9 cellular contexts compared by ENCODE assay signal in the genomic region with DNA sequence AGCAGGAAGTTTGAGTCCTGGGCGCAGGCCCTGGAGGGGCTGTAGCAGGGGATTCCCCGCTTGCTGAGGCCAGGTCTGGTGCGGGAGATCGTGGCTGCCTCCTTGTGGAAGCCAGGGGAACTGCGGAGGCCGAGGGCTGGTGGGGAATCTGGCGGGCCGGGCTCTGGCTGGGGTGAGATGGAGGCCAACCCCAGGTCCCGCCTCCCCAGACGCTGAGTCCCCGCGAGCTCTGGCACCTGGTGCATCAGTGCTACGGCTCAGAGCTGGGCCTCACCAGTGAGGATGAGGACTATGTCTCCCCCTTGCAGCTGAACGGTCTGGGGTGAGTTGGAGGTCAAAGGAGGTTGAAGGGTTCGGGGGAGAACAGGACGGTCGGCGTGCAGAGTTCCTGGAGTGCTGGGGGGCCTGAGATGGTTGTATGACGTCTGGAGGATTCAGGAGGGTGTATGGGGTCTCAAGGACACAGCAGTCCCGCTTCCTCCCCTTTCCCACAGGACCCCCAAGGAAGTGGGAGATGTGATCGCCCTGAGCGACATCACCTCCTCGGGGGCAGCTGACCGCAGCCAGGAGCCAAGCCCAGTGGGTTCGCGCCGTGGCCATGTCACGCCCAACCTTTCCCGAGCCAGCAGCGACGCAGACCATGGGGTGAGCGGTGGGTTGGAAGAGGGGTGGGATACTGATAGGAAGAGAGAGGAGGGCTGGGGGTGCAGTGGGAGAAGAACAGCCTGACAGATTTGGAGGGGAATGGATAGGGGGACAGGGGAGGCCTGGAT. TPM values are rescaled to one million over a fixed set of nuclear protein-coding genes. Genes with fewer than 3 reads are reported as not detected.
DNase-seq lines count a peak whose midpoint lies in the region; ATAC-seq and TF ChIP-seq lines count a peak whose summit lies in the region.
"Had no signal": no experiment of that assay in that cellular context is flagged by ENCODE, and none has a peak within 500 bp of the region (broad histone marks: within the 10 kb centered on the region; RNA-seq: fewer than 3 reads in every experiment).

No MANE protein-coding gene starts in this region.

- H3K4me3 ChIP-seq in PC-9 (no peak overlapping the region), fibroblast of pulmonary artery (replicated peaks; ENCODE audit: low read depth, low read length) (no peak overlapping the region), ovary (no peak overlapping the region), tibial nerve (no peak overlapping the region)

- H3K9me3 ChIP-seq in PC-9 (ENCODE audit: insufficient read depth, low read depth) (no peaks in the 10 kb centered on the region), ovary (no peaks in the 10 kb centered on the region), tibial nerve (no peaks in the 10 kb centered on the region)

- H3K36me3 Mint-ChIP-seq in activated T-helper 1 cell treated with anti-CD3 and anti-CD28 coated beads, Interleukin-12 subunit alpha, Interleukin-12 subunit beta, Interleukin-2, Interleukin-4 antibody, amounts not matched to agents 30 ng/mL and 10 ng/mL and 1 ng/mL, durations not matched to agents 14 hours and 24 hours and 36 hours (ENCODE audit: low read depth) = peaks cover 46% of the 10 kb centered on the region

- peaks cover 5% of the 10 kb centered on the region; the same call in 1 of the 2 replicates for H3F3A ChIP-seq in PC-9 (ENCODE audit: insufficient read depth, low read depth)

- WGBS in ovary, 3 donors = 49 to 52% (median 50%) methylated on average over 32 of the region's 32 CpGs
- WGBS in tibial nerve, 2 donors = 49 to 51% methylated on average over 31 to 32 of the region's 32 CpGs

- CTCF ChIA-PET in PC-9 (lab: Charles Lee) = interaction anchor here (0.6 kb wide), 1 partner anchor 10 kb away, joined by 5 read pairs; no protein-coding TSS in a partner anchor

- H3K27me3 Mint-ChIP-seq in activated T-helper 1 cell treated with anti-CD3 and anti-CD28 coated beads, Interleukin-12 subunit alpha, Interleukin-12 subunit beta, Interleukin-2, Interleukin-4 antibody, amounts not matched to agents 30 ng/mL and 10 ng/mL and 1 ng/mL, durations not matched to agents 14 hours and 24 hours and 36 hours (ENCODE audit: insufficient read depth) = no peaks in the 10 kb centered on the region

- no TSS peak for BruUV-seq in PC-9 (replicated peaks; lab: Mats Ljungman, UMichigan)

- H3K9me3 Mint-ChIP-seq in activated T-helper 1 cell treated with anti-CD3 and anti-CD28 coated beads, Interleukin-12 subunit alpha, Interleukin-12 subunit beta, Interleukin-2, Interleukin-4 antibody, amounts not matched to agents 30 ng/mL and 10 ng/mL and 1 ng/mL, durations not matched to agents 14 hours and 24 hours and 36 hours = no peaks in the 10 kb centered on the region

- H3K27me3 ChIP-seq in PC-9 (ENCODE audit: insufficient read depth, low read depth) (no peaks in the 10 kb centered on the region), ovary (no peaks in the 10 kb centered on the region), tibial nerve (no peaks in the 10 kb centered on the region)

- TF ChIP-seq POLR2A in ovary (IDR thresholded peaks at IDR 0.05) = no peak
- no peak for TF ChIP-seq POLR2A in tibial nerve (IDR thresholded peaks at IDR 0.05)

- intact Hi-C loops in PC-9 (cut with micrococcal nuclease; ENCODE audit: unreplicated experiment) (loop anchor here (1.0 kb wide), 1 partner anchor 40 kb away; no protein-coding TSS in a partner anchor), ovary (cut with DNase I) (loop anchor here (2.0 to 5.0 kb wide), 2 partner anchors 40 to 41 kb away; no protein-coding TSS in a partner anchor)
- intact Hi-C loops in activated T-helper 1 cell treated with anti-CD3 and anti-CD28 coated beads, Interleukin-12 subunit alpha, Interleukin-12 subunit beta, Interleukin-2, Interleukin-4 antibody, amounts not matched to agents 30 ng/mL and 10 ng/mL and 1 ng/mL, durations not matched to agents 14 hours and 24 hours and 36 hours (cut with micrococcal nuclease) = loop anchor here (1.0 kb wide), 2 partner anchors 10 to 40 kb away; no protein-coding TSS in a partner anchor

- TF ChIP-seq EP300 in ovary (IDR thresholded peaks at IDR 0.05) (no peak), tibial nerve (IDR thresholded peaks at IDR 0.05) (peak in 1 of 2 donors; percentile 23)

- TF ChIP-seq CTCF in PC-9 (conservative IDR thresholded peaks at IDR 0.05) (peak; percentile 93), fibroblast of pulmonary artery (IDR thresholded peaks at IDR 0.05; ENCODE audit: low read length, missing control alignments) (peak; percentile 94), ovary (IDR thresholded peaks at IDR 0.05) (peak; percentile 90 to 96 (median 94)), tibial nerve (IDR thresholded peaks at IDR 0.05) (peak; percentile 92 to 96 (median 93))

- no peaks in the 10 kb centered on the region for H4K20me1 ChIP-seq in PC-9 (ENCODE audit: insufficient read depth)

- no peak for ATAC-seq in HG03280 (IDR thresholded peaks at IDR 0.05; ENCODE audit: unreplicated experiment)

- peak overlapping the region; percentile 57 for H3K4me3 Mint-ChIP-seq in activated T-helper 1 cell treated with anti-CD3 and anti-CD28 coated beads, Interleukin-12 subunit alpha, Interleukin-12 subunit beta, Interleukin-2, Interleukin-4 antibody, amounts not matched to agents 30 ng/mL and 10 ng/mL and 1 ng/mL, durations not matched to agents 14 hours and 24 hours and 36 hours

- peaks cover 49% of the 10 kb centered on the region for H3K4me1 Mint-ChIP-seq in activated T-helper 1 cell treated with anti-CD3 and anti-CD28 coated beads, Interleukin-12 subunit alpha, Interleukin-12 subunit beta, Interleukin-2, Interleukin-4 antibody, amounts not matched to agents 30 ng/mL and 10 ng/mL and 1 ng/mL, durations not matched to agents 14 hours and 24 hours and 36 hours (ENCODE audit: low read depth)

- POLR2A ChIA-PET in PC-9 (lab: Charles Lee; ENCODE audit: unreplicated experiment) = no interaction called here

- H3K27ac Mint-ChIP-seq in activated T-helper 1 cell treated with anti-CD3 and anti-CD28 coated beads, Interleukin-12 subunit alpha, Interleukin-12 subunit beta, Interleukin-2, Interleukin-4 antibody, amounts not matched to agents 30 ng/mL and 10 ng/mL and 1 ng/mL, durations not matched to agents 14 hours and 24 hours and 36 hours = peak overlapping the region; percentile 74

- 0 out of 2 replicates have a peak, but pooled peaks cover 1% of the 10 kb centered on the region for H3K79me2 ChIP-seq in PC-9 (ENCODE audit: low read depth)

- DNase-seq in A172 (ENCODE audit: low spot score) (peak; percentile 36), GM19240 (ENCODE audit: insufficient read length, low spot score) (peak; percentile 89), PC-9 (peak in 1 of 2 experiments; percentile 48), fibroblast of pulmonary artery (ENCODE audit: low read depth) (peak; percentile 79), ovary (peak; percentile 69 to 88 (median 77)), tibial nerve (ENCODE audit: low spot score in 2 of 2) (peak; percentile 49 to 69)
- peak; percentile 59 for DNase-seq in activated T-helper 1 cell treated with anti-CD3 and anti-CD28 coated beads, Interleukin-12 subunit alpha, Interleukin-12 subunit beta, Interleukin-2, Interleukin-4 antibody, amounts not matched to agents 30 ng/mL and 10 ng/mL and 1 ng/mL, durations not matched to agents 14 hours and 24 hours and 36 hours (ENCODE audit: low spot score)

- H3K27ac ChIP-seq in PC-9 (no peak overlapping the region), ovary (peak overlapping the region in 1 of 2 donors; percentile 2), tibial nerve (peak overlapping the region in 3 of 4 donors; percentile 33 to 50 (median 38))

- H3K4me1 ChIP-seq in PC-9 (replicated peaks; ENCODE audit: insufficient read depth) = no peaks in the 10 kb centered on the region
- H3K4me1 ChIP-seq in ovary (ENCODE audit: insufficient read depth) = no peaks in the 10 kb centered on the region
- H3K4me1 ChIP-seq in tibial nerve = peaks cover 0 to 26% (median 12%) of the 10 kb centered on the region in 4 donors

- H3K4me2 ChIP-seq in PC-9 = no peak overlapping the region

- H3K36me3 ChIP-seq in PC-9 (ENCODE audit: low read depth) (no peaks in the 10 kb centered on the region; the same call in 1 of the 2 replicates), ovary (no peaks in the 10 kb centered on the region), tibial nerve (peaks cover 0 to 94% (median 28%) of the 10 kb centered on the region in 3 donors)

- no peaks in the 10 kb centered on the region for H3K9me2 ChIP-seq in PC-9 (ENCODE audit: insufficient read depth)

- no peak overlapping the region for H2AFZ ChIP-seq in PC-9

RNA-seq across cellular contexts. Expression of a gene that starts 13.1 kb away (rescaled TPM):
- 20.2 and 26.9 TPM in 2 replicates for total RNA-seq in A172 (2014; rRNA removed; shearing (Covaris generic))
- total RNA-seq in PC-9 (2021) (62.7 and 105 TPM in 2 replicates), ovary (10 to 100 TPM; 58.3 to 93.7 (median 72.7) TPM), tibial nerve (100 to 1,000 TPM in 1 of 4 donors, 10 to 100 TPM in 3; 53.1 to 108 (median 61.6) TPM)
- 176 and 189 TPM in 2 replicates for total RNA-seq in activated T-helper 1 cell treated with anti-CD3 and anti-CD28 coated beads, Interleukin-12 subunit alpha, Interleukin-12 subunit beta, Interleukin-2, Interleukin-4 antibody, amounts not matched to agents 30 ng/mL and 10 ng/mL and 1 ng/mL, durations not matched to agents 14 hours and 24 hours and 36 hours
- 10 to 100 TPM; 44.5 to 71.6 TPM for polyA plus RNA-seq in ovary

RNA-seq across cellular contexts. Expression of a gene that starts 17.0 kb away (rescaled TPM):
- total RNA-seq in A172 (2014; rRNA removed; shearing (Covaris generic)) = 8.5 and 10.8 TPM in 2 replicates
- total RNA-seq in PC-9 (2021) = 2.4 and 3.0 TPM in 2 replicates
- 1.1 and 1.2 TPM in 2 replicates for total RNA-seq in activated T-helper 1 cell treated with anti-CD3 and anti-CD28 coated beads, Interleukin-12 subunit alpha, Interleukin-12 subunit beta, Interleukin-2, Interleukin-4 antibody, amounts not matched to agents 30 ng/mL and 10 ng/mL and 1 ng/mL, durations not matched to agents 14 hours and 24 hours and 36 hours
- 10 to 100 TPM in 3 of 7 donors, 1 to 10 TPM in 3, under 1 TPM in 1; 0.83 to 13.9 (median 5.7) TPM for total RNA-seq in ovary
- 10 to 100 TPM in 1 of 2 donors, 1 to 10 TPM in 1; 3.6 to 10.6 TPM for polyA plus RNA-seq in ovary
- total RNA-seq in tibial nerve = 10 to 100 TPM; 12.8 to 26.7 (median 13.4) TPM

RNA-seq across cellular contexts. Expression of a gene that starts 28.3 kb away (rescaled TPM):
- not detected in 2 replicates for total RNA-seq in A172 (2014; rRNA removed; shearing (Covaris generic))
- total RNA-seq in PC-9 (2021) (12.3 and 19.2 TPM in 2 replicates), ovary (10 to 100 TPM in 1 of 7 donors, 1 to 10 TPM in 5, under 1 TPM in 1; 0.45 to 21.1 (median 3.8) TPM), tibial nerve (1 to 10 TPM in 3 of 4 donors, not detected in 1; 1.3 to 3.5 (median 1.8) TPM)
- not detected in 2 replicates for total RNA-seq in activated T-helper 1 cell treated with anti-CD3 and anti-CD28 coated beads, Interleukin-12 subunit alpha, Interleukin-12 subunit beta, Interleukin-2, Interleukin-4 antibody, amounts not matched to agents 30 ng/mL and 10 ng/mL and 1 ng/mL, durations not matched to agents 14 hours and 24 hours and 36 hours
- polyA plus RNA-seq in ovary = under 1 TPM in 1 of 2 donors, not detected in 1; 0.42 TPM
- total RNA-seq: pulmonary artery endothelial cell had no signal

RNA-seq across cellular contexts. Expression of a gene that starts 49.2 kb away (rescaled TPM):
- 1.1 and 1.5 TPM in 2 replicates for total RNA-seq in A172 (2014; rRNA removed; shearing (Covaris generic))
- total RNA-seq in PC-9 (2021) (3.5 and 4.1 TPM in 2 replicates), ovary (1 to 10 TPM; 2.6 to 5.4 (median 4.5) TPM), tibial nerve (1 to 10 TPM; 2.3 to 7.1 (median 5.5) TPM)
- total RNA-seq in activated T-helper 1 cell treated with anti-CD3 and anti-CD28 coated beads, Interleukin-12 subunit alpha, Interleukin-12 subunit beta, Interleukin-2, Interleukin-4 antibody, amounts not matched to agents 30 ng/mL and 10 ng/mL and 1 ng/mL, durations not matched to agents 14 hours and 24 hours and 36 hours = 6.5 and 6.8 TPM in 2 replicates
- 1 to 10 TPM; 2.9 to 5.1 TPM for polyA plus RNA-seq in ovary
